ENCODE assay signal across 8 cellular contexts in genomic region chr7:6435486-6436384, GRCh38. TPM values are rescaled to one million over a fixed set of nuclear protein-coding genes. Genes with fewer than 3 reads are reported as not detected.
DNase-seq lines count a peak whose midpoint lies in the region; ATAC-seq, FAIRE-seq and TF ChIP-seq lines count a peak whose summit lies in the region.

No MANE protein-coding gene starts in this region.

- WGBS in prostate gland: 44% methylated on average over 27 of the region's 27 CpGs

- H3K4me1 ChIP-seq in HCT116 (ENCODE audit: control insufficient read depth in 1 of 2, insufficient read depth in 2 of 2, low read length in 2 of 2): peaks cover 36 to 80% of the 10 kb centered on the region in 2 experiments
- H3K4me1 ChIP-seq in prostate gland (replicated peaks): no peaks in the 10 kb centered on the region

- no peaks in the 10 kb centered on the region for H3K27me3 ChIP-seq in HCT116 (ENCODE audit: insufficient read depth, low read length)
- no peaks in the 10 kb centered on the region for H3K27me3 ChIP-seq in prostate gland (replicated peaks; ENCODE audit: insufficient read depth)

- H3K27ac ChIP-seq in HCT116 (ENCODE audit: low read depth, low read length) (peak overlapping the region; percentile 66), prostate gland (no peak overlapping the region)

- H3K36me3 ChIP-seq in HCT116 (ENCODE audit: control insufficient read depth in 1 of 2, insufficient read depth in 2 of 2, low read length in 2 of 2): peaks cover 8 to 35% of the 10 kb centered on the region in 2 experiments
- no peaks in the 10 kb centered on the region for H3K36me3 ChIP-seq in prostate gland

- FAIRE-seq in urothelium cell line (lab: Jason Lieb, UNC): peak; percentile 76

- no peaks in the 10 kb centered on the region for H3K9me3 ChIP-seq in HCT116 (ENCODE audit: control insufficient read depth in 1 of 2, insufficient read depth in 1 of 2, low read depth in 1 of 2, low read length in 2 of 2)
- H3K9me3 ChIP-seq in prostate gland: no peaks in the 10 kb centered on the region

- no peak overlapping the region for H2AFZ ChIP-seq in HCT116 (ENCODE audit: low read depth, low read length, poor library complexity, severe bottlenecking)

- TSS peak; percentile 21 for BruUV-seq in HCT116 (replicated peaks; lab: Mats Ljungman, UMichigan)

- H3K4me3 ChIP-seq in HCT116 (replicated peaks in 1 of 2; ENCODE audit: low read depth in 1 of 2, low read length in 2 of 2): no peak overlapping the region
- H3K4me3 ChIP-seq in prostate gland: no peak overlapping the region

- TF ChIP-seq RAD21 in HCT116 (IDR thresholded peaks at IDR 0.05; ENCODE audit: low read depth): peak; percentile 92

- TF ChIP-seq POLR2A in HCT116 (IDR thresholded peaks at IDR 0.05; ENCODE audit: borderline replicate concordance, extremely low read depth, insufficient read depth, insufficient read length): no peak
- no peak for TF ChIP-seq POLR2A in prostate gland (IDR thresholded peaks at IDR 0.05)

- in situ Hi-C loops in G401 (cut with HindIII; ENCODE audit: low sequenced_read_pairs): no loop called here

- H3K9ac ChIP-seq in HCT116 (ENCODE audit: low read length): 0 out of 2 replicates have a peak overlapping the region, but pooled peaks have one; percentile 13

- peaks cover 6% of the 10 kb centered on the region; the same call in 1 of the 2 replicates for H4K20me1 ChIP-seq in HCT116 (ENCODE audit: insufficient read depth)

- peak; percentile 88 for ATAC-seq in HCT116

- POLR2A ChIA-PET in HCT116 (lab: Charles Lee): no interaction called here

- CTCF ChIA-PET in HCT116 (lab: Charles Lee): interaction anchor here (0.6 to 1.3 kb wide), 2 partner anchors 12 to 276 kb away, joined by 3 read pairs; partner anchors contain the start of gene DAGLB

- H3K4me2 ChIP-seq in HCT116 (ENCODE audit: low read length): peak overlapping the region; percentile 52

- peak; percentile 88 for DNase-seq in G401 (ENCODE audit: low spot score)
- no peak for DNase-seq in HCT116 (ENCODE audit: low read depth, low spot score)
- DNase-seq in NCI-H1105 (lab: John Stamatoyannopoulos, UW): peak; percentile 76
- DNase-seq in T follicular helper cell (ENCODE audit: low read depth): peak; percentile 83
- peak; percentile 75 for DNase-seq in activated naive CD8-positive, alpha-beta T cell treated with anti-CD3 and anti-CD28 coated beads, Interleukin-2, amount 50 U/mL, for 16 hours (ENCODE audit: low read depth, low spot score)
- DNase-seq in cardiac septum (ENCODE audit: low spot score): peak; percentile 93
- DNase-seq in prostate gland (ENCODE audit: low spot score): peak; percentile 59
- peak; percentile 96 for DNase-seq in urothelium cell line (ENCODE audit: low spot score)

- intact Hi-C loops in HCT116 (cut with micrococcal nuclease) (loop anchor here (1.0 to 2.0 kb wide), 2 partner anchors 275 to 438 kb away; no protein-coding TSS in a partner anchor), cardiac septum (cut with DNase I) (loop anchor here (5.0 to 10.0 kb wide), 2 partner anchors 43 to 271 kb away; no protein-coding TSS in a partner anchor), prostate gland (cut with DNase I) (loop anchor here (10.0 kb wide), 1 partner anchor 281 kb away; no protein-coding TSS in a partner anchor)

- peak; percentile 73 to 98 (median 95); a peak in 5 of 6 replicates for TF ChIP-seq CTCF in HCT116 (IDR thresholded peaks at IDR 0.05 in 2 of 3, conservative IDR thresholded peaks at IDR 0.05 in 1 of 3; ENCODE audit: borderline replicate concordance in 1 of 3, insufficient read depth in 1 of 3, low read depth in 2 of 3, low read length in 2 of 3)
- TF ChIP-seq CTCF in prostate gland (IDR thresholded peaks at IDR 0.05): peak; percentile 85 to 95 (median 92)

- no peaks in the 10 kb centered on the region for H3K9me2 ChIP-seq in HCT116 (ENCODE audit: insufficient read depth)

- RAD21 ChIA-PET in HCT116 (lab: Charles Lee; ENCODE audit: low non-redundant PET in 1 of 2, low total read pairs in 2 of 2, uncharacterized antibody in 2 of 2, unreplicated experiment in 2 of 2): no interaction called here

- peaks cover 95% of the 10 kb centered on the region for H3K79me2 ChIP-seq in HCT116 (ENCODE audit: insufficient read depth, low read length)

TF ChIP-seq in HCT116, 20 proteins besides CTCF, POLR2A, EP300 and RAD21:
- TF ChIP-seq SIN3A (IDR thresholded peaks at IDR 0.05; ENCODE audit: low read depth) (no peak), SRF (IDR thresholded peaks at IDR 0.05; ENCODE audit: low read depth) (peak; percentile 75), EZH2 (IDR thresholded peaks at IDR 0.05) (no peak), FOSL1 (IDR thresholded peaks at IDR 0.05; ENCODE audit: low read depth) (no peak), ZFX (IDR thresholded peaks at IDR 0.05) (no peak)
- TF ChIP-seq, protein P1, sequence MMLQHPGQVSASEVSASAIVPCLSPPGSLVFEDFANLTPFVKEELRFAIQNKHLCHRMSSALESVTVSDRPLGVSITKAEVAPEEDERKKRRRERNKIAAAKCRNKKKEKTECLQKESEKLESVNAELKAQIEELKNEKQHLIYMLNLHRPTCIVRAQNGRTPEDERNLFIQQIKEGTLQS (IDR thresholded peaks at IDR 0.05): no peak

RNA-seq across cellular contexts. Expression of gene DAGLB, which starts 12.0 kb away (rescaled TPM):
- total RNA-seq in G401 (2014; rRNA removed; shearing (Covaris generic)): 7.8 and 8.7 TPM in 2 replicates
- total RNA-seq in HCT116 (2021; ENCODE audit: unreplicated experiment) (30.2 TPM), cardiac septum (7.3 TPM), prostate gland (10 to 100 TPM in 1 of 2 donors, 1 to 10 TPM in 1; 9.7 to 20.4 TPM)
- 17.1 and 18.3 TPM in 2 replicates for polyA plus RNA-seq in HCT116 (2012)

RNA-seq across cellular contexts. Expression of gene KDELR2, which starts 48.2 kb away (rescaled TPM):
- total RNA-seq in G401 (2014; rRNA removed; shearing (Covaris generic)): 74.5 and 105 TPM in 2 replicates
- total RNA-seq in HCT116 (2021; ENCODE audit: unreplicated experiment): 123 TPM
- polyA plus RNA-seq in HCT116 (2012): 50.1 and 55.0 TPM in 2 replicates
- 61.2 TPM for total RNA-seq in cardiac septum
- total RNA-seq in prostate gland: 100 to 1,000 TPM in 1 of 2 donors, 10 to 100 TPM in 1; 75.2 to 117 TPM
